8 cellular contexts compared by ENCODE assay signal in genomic region chrX:65528705-65529340, GRCh38. TPM values are rescaled to one million over a fixed set of nuclear protein-coding genes. Genes with fewer than 3 reads are reported as not detected.
A peak's percentile ranks its signal among the peaks of the same experiment; 100 is the strongest.
DNase-seq lines count a peak whose midpoint lies in the region; ATAC-seq and TF ChIP-seq lines count a peak whose summit lies in the region.

No MANE protein-coding gene starts in this region.

- POLR2A ChIA-PET in activated B cell treated with CpG ODN at 0.5 μM for 24 hours (lab: Charles Lee) = interaction anchor here (1.3 kb wide), 1 partner anchor 1324 kb away, joined by 3 read pairs; the partner anchor contains the start of gene AMER1

- no peaks in the 10 kb centered on the region for H3K9me3 ChIP-seq in BLaER1

- H3K4me3 Mint-ChIP-seq in activated B cell treated with CpG ODN at 0.5 μM for 24 hours = no peak overlapping the region
- no peak overlapping the region for H3K4me3 Mint-ChIP-seq in memory B cell

- H3K27ac ChIP-seq in BLaER1 = peak overlapping the region; percentile 38; the same call in 1 of the 2 replicates

- H3K9me3 Mint-ChIP-seq in activated B cell treated with CpG ODN at 0.5 μM for 24 hours = no peaks in the 10 kb centered on the region
- H3K9me3 Mint-ChIP-seq in memory B cell = no peaks in the 10 kb centered on the region

- peaks cover 18% of the 10 kb centered on the region for H3K4me1 ChIP-seq in BLaER1

- peaks cover 50% of the 10 kb centered on the region for H3K36me3 Mint-ChIP-seq in activated B cell treated with CpG ODN at 0.5 μM for 24 hours (ENCODE audit: low read depth)
- peaks cover 14% of the 10 kb centered on the region for H3K36me3 Mint-ChIP-seq in memory B cell

- H3K4me1 Mint-ChIP-seq in activated B cell treated with CpG ODN at 0.5 μM for 24 hours (peaks cover 22% of the 10 kb centered on the region), memory B cell (peaks cover 20% of the 10 kb centered on the region)

- TF ChIP-seq CTCF in activated B cell treated with CpG ODN at 0.5 μM for 24 hours (IDR thresholded peaks at IDR 0.05) = peak; percentile 37
- TF ChIP-seq CTCF in choroid plexus epithelial cell (conservative IDR thresholded peaks at IDR 0.05; ENCODE audit: low read depth, low read length) = peak; percentile 92

- H3K27me3 Mint-ChIP-seq in activated B cell treated with CpG ODN at 0.5 μM for 24 hours (no peaks in the 10 kb centered on the region), memory B cell (no peaks in the 10 kb centered on the region)

- intact Hi-C loops in activated B cell treated with CpG ODN at 0.5 μM for 24 hours (cut with micrococcal nuclease) = loop anchor here (5.0 kb wide), 2 partner anchors 887 to 1437 kb away; no protein-coding TSS in a partner anchor

- peaks cover 71% of the 10 kb centered on the region for H3K27me3 ChIP-seq in BLaER1

- DNase-seq in KG1 (lab: John Stamatoyannopoulos, UW) (peak; percentile 2), activated B cell treated with CpG ODN at 0.5 μM for 24 hours (peak; percentile 29), choroid plexus epithelial cell (ENCODE audit: low read depth) (peak; percentile 36), memory B cell (ENCODE audit: low spot score in 2 of 2) (peak; percentile 37 to 68)
- peak in 5 of 6 experiments; percentile 12 to 69 (median 48) for DNase-seq in stimulated activated naive CD4-positive, alpha-beta T cell (lab: John Stamatoyannopoulos, UW)

- H3K9ac ChIP-seq in BLaER1 = no peak overlapping the region

- H4K20me1 ChIP-seq in BLaER1 = peaks cover 75% of the 10 kb centered on the region

- H3K27ac Mint-ChIP-seq in activated B cell treated with CpG ODN at 0.5 μM for 24 hours = no peak overlapping the region
- H3K27ac Mint-ChIP-seq in memory B cell = no peak overlapping the region

- H3K4me2 ChIP-seq in BLaER1 = peak overlapping the region; percentile 59

- CTCF ChIA-PET in activated B cell treated with CpG ODN at 0.5 μM for 24 hours (lab: Charles Lee) = interaction anchor here (1.4 kb wide), 2 partner anchors 8 to 1434 kb away, joined by 3 to 6 read pairs; no protein-coding TSS in a partner anchor

- H3K4me3 ChIP-seq in BLaER1 (no peak overlapping the region), choroid plexus epithelial cell (ENCODE audit: low read depth, low read length) (no peak overlapping the region)

- ATAC-seq in GM18868 (IDR thresholded peaks at IDR 0.05; ENCODE audit: unreplicated experiment) (peak; percentile 74), activated B cell treated with CpG ODN at 0.5 μM for 24 hours (ENCODE audit: low read depth) (peak; percentile 65), memory B cell (ENCODE audit: low read depth) (peak; percentile 51), GM19452 (IDR thresholded peaks at IDR 0.05; ENCODE audit: unreplicated experiment) (no peak)

- peaks cover 82% of the 10 kb centered on the region for H3K36me3 ChIP-seq in BLaER1

RNA-seq across cellular contexts. Expression of gene LAS1L, which starts 5.8 kb away (rescaled TPM):
- 51.9 and 54.0 TPM in 2 replicates for total RNA-seq in activated B cell treated with CpG ODN at 0.5 μM for 24 hours

Comparison
In these comparisons a context has a peak if more than half of its experiments do, and no peak if none do; other contexts are left out.
1. DNase-seq: peak in every context shown above with its lines; median percentile 52 in memory B cell; 48 in stimulated activated naive CD4-positive, alpha-beta T cell; 36 in choroid plexus epithelial cell; 29 in activated B cell treated with CpG ODN at 0.5 μM for 24 hours; 2 in KG1.